ENCODE assay signal across 8 cellular contexts in the genomic region with DNA sequence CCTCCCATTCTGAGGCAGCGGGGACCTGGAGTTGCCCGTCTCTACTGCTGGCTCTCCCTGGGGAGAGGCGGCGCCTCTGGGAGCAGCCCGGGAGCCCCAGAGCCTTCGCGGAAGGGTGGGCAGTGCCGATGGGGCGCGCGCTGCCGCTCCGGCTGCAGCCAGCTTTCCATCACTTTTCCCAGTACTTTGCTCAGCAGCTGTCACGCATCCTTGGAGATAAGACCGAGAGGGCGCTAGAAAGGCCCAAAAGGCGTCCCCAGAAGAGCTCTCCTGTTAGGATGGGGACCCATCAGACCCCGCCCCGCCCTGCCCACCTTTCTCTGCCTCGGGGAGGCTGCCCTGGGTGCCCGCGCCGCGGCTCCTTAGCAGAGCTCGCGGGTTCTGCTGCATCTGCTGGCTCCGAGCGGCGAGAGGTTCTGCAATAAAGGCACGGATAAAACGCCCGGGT. TPM values are rescaled to one million over a fixed set of nuclear protein-coding genes. Genes with fewer than 3 reads are reported as not detected.
DNase-seq lines count a peak whose midpoint lies in the region; ATAC-seq and TF ChIP-seq lines count a peak whose summit lies in the region.

No MANE protein-coding gene starts in this region.

- no peak for DNase-seq in activated CD8-positive, alpha-beta memory T cell treated with anti-CD3 and anti-CD28 coated beads, Interleukin-2, amount 10 ng/mL, durations not matched to agents 7 days and 5 days
- no peak for DNase-seq in activated CD8-positive, alpha-beta memory T cell treated with anti-CD3 and anti-CD28 coated beads, Interleukin-2, amount 50 U/mL, for 48 hours
- DNase-seq in NCI-H345 treated with DMSO at 0.1 percent for 48 hours (lab: John Stamatoyannopoulos, UW; ENCODE audit: unreplicated experiment): peak; percentile 35
- no peak for DNase-seq in brain microvascular endothelial cell
- DNase-seq in immature natural killer cell: no peak
- peak; percentile 7 for DNase-seq in stimulated activated CD4-positive, alpha-beta T cell treated with anti-CD3 and anti-CD28 coated beads, Interleukin-1b, Interleukin-23, amount 100 ng/mL, for 48 hours

- H3K36me3 Mint-ChIP-seq in activated CD8-positive, alpha-beta memory T cell treated with anti-CD3 and anti-CD28 coated beads, Interleukin-2, amount 10 ng/mL, durations not matched to agents 7 days and 5 days: no peaks in the 10 kb centered on the region
- no peaks in the 10 kb centered on the region for H3K36me3 Mint-ChIP-seq in immature natural killer cell

- H3K27me3 Mint-ChIP-seq in activated CD8-positive, alpha-beta memory T cell treated with anti-CD3 and anti-CD28 coated beads, Interleukin-2, amount 10 ng/mL, durations not matched to agents 7 days and 5 days: peaks cover 81% of the 10 kb centered on the region
- H3K27me3 Mint-ChIP-seq in immature natural killer cell (ENCODE audit: low read depth in 3 of 3): peaks cover 8 to 18% (median 9%) of the 10 kb centered on the region in 3 donors

- TF ChIP-seq CTCF in brain microvascular endothelial cell (IDR thresholded peaks at IDR 0.05; ENCODE audit: low read depth, low read length, missing control alignments): no peak

- in situ Hi-C loops in brain microvascular endothelial cell (cut with HindIII; ENCODE audit: low pct_ligation_motif_present, low sequenced_read_pairs): no loop called here

- H3K4me1 Mint-ChIP-seq in activated CD8-positive, alpha-beta memory T cell treated with anti-CD3 and anti-CD28 coated beads, Interleukin-2, amount 10 ng/mL, durations not matched to agents 7 days and 5 days: peaks cover 7% of the 10 kb centered on the region
- H3K4me1 Mint-ChIP-seq in immature natural killer cell: peaks cover 6 to 7% of the 10 kb centered on the region in 2 donors

- H3K4me3 Mint-ChIP-seq in activated CD8-positive, alpha-beta memory T cell treated with anti-CD3 and anti-CD28 coated beads, Interleukin-2, amount 10 ng/mL, durations not matched to agents 7 days and 5 days: peak overlapping the region; percentile 40
- peak overlapping the region; percentile 53 to 76 (median 68) for H3K4me3 Mint-ChIP-seq in immature natural killer cell

- H3K27me3 ChIP-seq in brain microvascular endothelial cell (replicated peaks): peaks cover 21% of the 10 kb centered on the region

- ATAC-seq in activated CD8-positive, alpha-beta memory T cell treated with anti-CD3 and anti-CD28 coated beads, Interleukin-2, amount 10 ng/mL, durations not matched to agents 7 days and 5 days: peak; percentile 4
- ATAC-seq in GM19452 (IDR thresholded peaks at IDR 0.05; ENCODE audit: unreplicated experiment) (no peak), GM21717 (IDR thresholded peaks at IDR 0.05; ENCODE audit: unreplicated experiment) (no peak)

- no peak overlapping the region for H3K27ac Mint-ChIP-seq in activated CD8-positive, alpha-beta memory T cell treated with anti-CD3 and anti-CD28 coated beads, Interleukin-2, amount 10 ng/mL, durations not matched to agents 7 days and 5 days
- no peak overlapping the region for H3K27ac Mint-ChIP-seq in immature natural killer cell

- CTCF ChIA-PET in activated CD8-positive, alpha-beta memory T cell treated with anti-CD3 and anti-CD28 coated beads, Interleukin-2, amount 10 ng/mL, durations not matched to agents 7 days and 5 days (lab: Charles Lee): interaction anchor here (1.0 to 4.1 kb wide), 30 partner anchors 11 to 900 kb away, joined by 3 to 69 read pairs (median 4); no protein-coding TSS in a partner anchor

- no peaks in the 10 kb centered on the region for H3K36me3 ChIP-seq in brain microvascular endothelial cell (replicated peaks)

- no peaks in the 10 kb centered on the region for H3K9me3 Mint-ChIP-seq in activated CD8-positive, alpha-beta memory T cell treated with anti-CD3 and anti-CD28 coated beads, Interleukin-2, amount 10 ng/mL, durations not matched to agents 7 days and 5 days (ENCODE audit: low read depth)
- no peaks in the 10 kb centered on the region for H3K9me3 Mint-ChIP-seq in immature natural killer cell

- no peak overlapping the region for H3K27ac ChIP-seq in brain microvascular endothelial cell

- H3K4me3 ChIP-seq in brain microvascular endothelial cell (ENCODE audit: low read depth, low read length): peak overlapping the region; percentile 58

RNA-seq across cellular contexts. Expression of a gene that starts 0.5 kb away (rescaled TPM):
- not detected for total RNA-seq in activated CD8-positive, alpha-beta memory T cell treated with anti-CD3 and anti-CD28 coated beads, Interleukin-2, amount 10 ng/mL, durations not matched to agents 7 days and 5 days
- polyA plus RNA-seq in immature natural killer cell: not detected

Comparison
In these comparisons a context has a peak if more than half of its experiments do, and no peak if none do; other contexts are left out.
1. DNase-seq: peak in NCI-H345 treated with DMSO at 0.1 percent for 48 hours (single experiment) and stimulated activated CD4-positive, alpha-beta T cell treated with anti-CD3 and anti-CD28 coated beads, Interleukin-1b, Interleukin-23, amount 100 ng/mL, for 48 hours (single experiment); none in activated CD8-positive, alpha-beta memory T cell treated with anti-CD3 and anti-CD28 coated beads, Interleukin-2, amount 10 ng/mL, durations not matched to agents 7 days and 5 days (single experiment), activated CD8-positive, alpha-beta memory T cell treated with anti-CD3 and anti-CD28 coated beads, Interleukin-2, amount 50 U/mL, for 48 hours (single experiment), brain microvascular endothelial cell (single experiment) and immature natural killer cell (0 of 3).